Comparison of ENCODE assay signal across 1 cellular context in the genomic region with DNA sequence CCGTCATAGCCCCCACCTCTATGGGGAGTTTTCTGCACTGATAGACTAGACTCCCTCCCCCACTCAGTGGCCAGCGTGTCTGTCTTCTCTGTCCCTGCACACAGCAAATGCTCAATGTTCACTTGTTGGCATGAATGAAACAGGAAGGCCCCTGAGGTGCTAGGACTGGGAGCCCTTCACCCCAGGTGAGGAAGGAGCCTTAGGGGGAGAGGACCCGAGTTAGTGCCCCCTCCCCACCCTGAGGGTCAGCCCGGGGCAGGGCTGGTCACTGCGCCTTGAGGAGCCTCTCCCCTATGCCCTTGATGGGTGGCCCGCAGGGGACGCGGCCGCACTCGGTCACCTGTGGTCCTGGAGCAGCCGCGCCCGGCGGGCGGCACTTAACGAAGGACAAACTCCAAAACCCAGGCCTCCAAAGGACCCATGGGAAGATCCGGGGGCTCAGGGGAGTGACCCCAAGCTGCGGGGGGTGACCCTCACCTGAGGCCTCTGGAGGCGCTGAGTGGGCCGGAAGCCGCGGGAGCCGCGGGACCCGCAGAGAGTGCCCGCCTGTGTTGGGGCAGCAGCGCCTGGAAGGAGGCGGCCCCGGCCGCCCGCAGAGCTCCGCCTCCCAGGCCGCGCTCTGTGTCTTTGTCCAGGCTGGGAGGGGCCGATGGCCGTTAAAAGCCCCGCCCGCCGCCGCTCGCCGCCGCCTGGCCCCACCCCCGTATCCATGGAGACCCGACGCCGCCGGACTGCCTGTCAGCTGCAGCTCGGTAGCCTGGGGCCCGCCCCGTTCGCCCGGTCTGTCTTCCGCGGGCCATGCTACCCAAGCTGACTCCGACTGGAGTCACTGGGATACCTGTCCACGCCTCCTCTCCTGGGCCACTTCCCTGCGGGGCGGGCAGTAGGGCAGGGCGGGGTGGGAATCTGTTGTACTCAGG.
TF ChIP-seq lines count a peak whose summit lies in the region.

No MANE protein-coding gene starts in this region.

TF ChIP-seq in IMR-90, 13 proteins besides CTCF, POLR2A, EP300 and RAD21:
- TF ChIP-seq MAZ (IDR thresholded peaks at IDR 0.05; ENCODE audit: borderline replicate concordance, low read depth, low read length) (peak; percentile 84; the same call in 1 of the 2 replicates), CEBPB (IDR thresholded peaks at IDR 0.05; ENCODE audit: low read depth, low read length) (no peak), SMC3 (IDR thresholded peaks at IDR 0.05; ENCODE audit: low read depth, low read length) (no peak), MXI1 (IDR thresholded peaks at IDR 0.05; ENCODE audit: borderline replicate concordance, low read depth, low read length) (peak; percentile 78; the same call in 1 of the 2 replicates), RFX5 (IDR thresholded peaks at IDR 0.05; ENCODE audit: low read depth, low read length) (no peak)
TF ChIP-seq in IMR-90: peak in this region for 2.
